In genomic region chr1:121232445-121233125, GRCh38 we compare ENCODE assay signal across 7 cellular contexts. TPM values are rescaled to one million over a fixed set of nuclear protein-coding genes. Genes with fewer than 3 reads are reported as not detected.
DNase-seq lines count a peak whose midpoint lies in the region; ATAC-seq and TF ChIP-seq lines count a peak whose summit lies in the region.
"Not testable (repeated sequence)": the region's sequence is repeated elsewhere in the genome, so short reads cannot be mapped to it uniquely, and the experiment has no call there.

No MANE protein-coding gene starts in this region.

- CTCF ChIA-PET in activated B cell treated with CpG ODN at 0.5 μM for 24 hours (lab: Charles Lee) = not testable (repeated sequence)

- not testable (repeated sequence) for DNase-seq in activated B cell treated with CpG ODN at 0.5 μM for 24 hours

- not testable (repeated sequence) for H3K27me3 Mint-ChIP-seq in activated B cell treated with CpG ODN at 0.5 μM for 24 hours

- H3K27ac Mint-ChIP-seq in activated B cell treated with CpG ODN at 0.5 μM for 24 hours = not testable (repeated sequence)

- intact Hi-C loops in activated B cell treated with CpG ODN at 0.5 μM for 24 hours (cut with micrococcal nuclease) = not testable (repeated sequence)

- not testable (repeated sequence) for H3K4me1 Mint-ChIP-seq in activated B cell treated with CpG ODN at 0.5 μM for 24 hours

- not testable (repeated sequence) for H3K9me3 Mint-ChIP-seq in activated B cell treated with CpG ODN at 0.5 μM for 24 hours

- H3K4me3 Mint-ChIP-seq in activated B cell treated with CpG ODN at 0.5 μM for 24 hours = not testable (repeated sequence)

- POLR2A ChIA-PET in activated B cell treated with CpG ODN at 0.5 μM for 24 hours (lab: Charles Lee) = not testable (repeated sequence)

- ATAC-seq in GM18861 (IDR thresholded peaks at IDR 0.05; ENCODE audit: unreplicated experiment) (peak; percentile 69), GM19468 (IDR thresholded peaks at IDR 0.05; ENCODE audit: extremely low read depth, unreplicated experiment) (peak; percentile 39), HG02588 (IDR thresholded peaks at IDR 0.05; ENCODE audit: unreplicated experiment) (peak; percentile 54), HG03066 (IDR thresholded peaks at IDR 0.05; ENCODE audit: low read depth, unreplicated experiment) (peak; percentile 65), HG03575 (IDR thresholded peaks at IDR 0.05; ENCODE audit: extremely low read depth, insufficient number of reproducible peaks, low FRiP score, unreplicated experiment) (peak; percentile 64), activated B cell treated with CpG ODN at 0.5 μM for 24 hours (ENCODE audit: low read depth) (peak; percentile 86), esophagus mucosa (peak; percentile 52)

- TF ChIP-seq CTCF in activated B cell treated with CpG ODN at 0.5 μM for 24 hours (IDR thresholded peaks at IDR 0.05) = not testable (repeated sequence)

- H3K36me3 Mint-ChIP-seq in activated B cell treated with CpG ODN at 0.5 μM for 24 hours (ENCODE audit: low read depth) = not testable (repeated sequence)

RNA-seq across cellular contexts. Expression of gene SRGAP2C, which starts 47.8 kb away (rescaled TPM):
- 20.4 and 23.8 TPM in 2 replicates for total RNA-seq in activated B cell treated with CpG ODN at 0.5 μM for 24 hours
- 15.9 TPM for total RNA-seq in esophagus mucosa

RNA-seq across cellular contexts. Expression of gene FAM72B, which starts 48.4 kb away (rescaled TPM):
- total RNA-seq in activated B cell treated with CpG ODN at 0.5 μM for 24 hours = 0.98 and 2.2 TPM in 2 replicates
- 2.1 TPM for total RNA-seq in esophagus mucosa
